Comparison of ENCODE assay signal across 2 cellular contexts in the genomic region with DNA sequence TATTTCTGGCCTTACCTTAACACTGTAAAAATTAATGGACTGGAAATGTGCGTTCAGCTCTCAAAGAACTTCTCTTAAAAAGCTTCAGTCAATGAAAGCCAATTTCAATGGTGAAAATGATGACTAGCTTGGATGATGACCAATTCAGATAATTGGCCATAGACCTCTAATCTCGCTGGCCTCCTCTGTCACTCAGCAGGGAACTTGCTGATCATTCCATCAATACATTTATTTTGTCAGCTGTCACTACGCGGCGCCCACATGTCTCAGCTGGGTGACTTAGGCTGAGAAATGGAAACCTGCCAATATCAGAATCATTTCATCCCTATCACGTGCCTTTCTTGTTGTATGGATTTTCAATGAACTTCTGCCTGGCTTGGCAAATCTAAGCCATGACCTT.
A peak's percentile ranks its signal among the peaks of the same experiment; 100 is the strongest.
TF ChIP-seq lines count a peak whose summit lies in the region.

No MANE protein-coding gene starts in this region.

TF ChIP-seq in HEK293, 187 proteins besides CTCF, POLR2A, EP300 and RAD21 (continued from another document):
- TF ChIP-seq, protein P1, sequence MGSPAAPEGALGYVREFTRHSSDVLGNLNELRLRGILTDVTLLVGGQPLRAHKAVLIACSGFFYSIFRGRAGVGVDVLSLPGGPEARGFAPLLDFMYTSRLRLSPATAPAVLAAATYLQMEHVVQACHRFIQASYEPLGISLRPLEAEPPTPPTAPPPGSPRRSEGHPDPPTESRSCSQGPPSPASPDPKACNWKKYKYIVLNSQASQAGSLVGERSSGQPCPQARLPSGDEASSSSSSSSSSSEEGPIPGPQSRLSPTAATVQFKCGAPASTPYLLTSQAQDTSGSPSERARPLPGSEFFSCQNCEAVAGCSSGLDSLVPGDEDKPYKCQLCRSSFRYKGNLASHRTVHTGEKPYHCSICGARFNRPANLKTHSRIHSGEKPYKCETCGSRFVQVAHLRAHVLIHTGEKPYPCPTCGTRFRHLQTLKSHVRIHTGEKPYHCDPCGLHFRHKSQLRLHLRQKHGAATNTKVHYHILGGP (tag by site-specific recombination; IDR thresholded peaks at IDR 0.05): no peak
- TF ChIP-seq ZNF266 (tag by site-specific recombination; IDR thresholded peaks at IDR 0.05; ENCODE audit: low read depth) (no peak), ZXDB (tag by site-specific recombination; IDR thresholded peaks at IDR 0.05) (no peak), HOXD13 (CRISPR knock-in tag; IDR thresholded peaks at IDR 0.05; ENCODE audit: borderline replicate concordance) (0 out of 2 replicates have a peak, but pooled peaks have one; percentile 54)
- TF ChIP-seq, protein P2, sequence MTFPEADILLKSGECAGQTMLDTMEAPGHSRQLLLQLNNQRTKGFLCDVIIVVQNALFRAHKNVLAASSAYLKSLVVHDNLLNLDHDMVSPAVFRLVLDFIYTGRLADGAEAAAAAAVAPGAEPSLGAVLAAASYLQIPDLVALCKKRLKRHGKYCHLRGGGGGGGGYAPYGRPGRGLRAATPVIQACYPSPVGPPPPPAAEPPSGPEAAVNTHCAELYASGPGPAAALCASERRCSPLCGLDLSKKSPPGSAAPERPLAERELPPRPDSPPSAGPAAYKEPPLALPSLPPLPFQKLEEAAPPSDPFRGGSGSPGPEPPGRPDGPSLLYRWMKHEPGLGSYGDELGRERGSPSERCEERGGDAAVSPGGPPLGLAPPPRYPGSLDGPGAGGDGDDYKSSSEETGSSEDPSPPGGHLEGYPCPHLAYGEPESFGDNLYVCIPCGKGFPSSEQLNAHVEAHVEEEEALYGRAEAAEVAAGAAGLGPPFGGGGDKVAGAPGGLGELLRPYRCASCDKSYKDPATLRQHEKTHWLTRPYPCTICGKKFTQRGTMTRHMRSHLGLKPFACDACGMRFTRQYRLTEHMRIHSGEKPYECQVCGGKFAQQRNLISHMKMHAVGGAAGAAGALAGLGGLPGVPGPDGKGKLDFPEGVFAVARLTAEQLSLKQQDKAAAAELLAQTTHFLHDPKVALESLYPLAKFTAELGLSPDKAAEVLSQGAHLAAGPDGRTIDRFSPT (tag by site-specific recombination; IDR thresholded peaks at IDR 0.05): peak; percentile 64

TF ChIP-seq in HepG2, 621 proteins besides CTCF, POLR2A, EP300 and RAD21 (continued from another document):
- no peak for TF ChIP-seq ZGPAT (CRISPR knock-in tag; IDR thresholded peaks at IDR 0.05)
